21 cellular contexts compared by ENCODE assay signal in genomic region chr14:93249128-93249831, GRCh38.
"Had no signal": no experiment of that assay in that cellular context is flagged by ENCODE, and none has a peak within 500 bp of the region (broad histone marks: within the 10 kb centered on the region; RNA-seq: fewer than 3 reads in every experiment).

No MANE protein-coding gene starts in this region.

- H3K4me1 ChIP-seq: adrenal gland, breast epithelium, tibial artery had no signal

- H3K27ac ChIP-seq: adrenal gland, breast epithelium, hepatocyte, tibial artery had no signal

- ATAC-seq: left cardiac atrium; natural killer cell treated with Interleukin-12 subunit alpha and Interleukin-12 subunit beta and Interleukin-15 and Interleukin-18, amount 100 ng/mL, for 72 hours; T-cell had no signal

- DNase-seq: activated CD4-positive, alpha-beta T cell treated with anti-CD3 and anti-CD28 coated beads for 48 hours; activated CD4-positive, CD25-positive, alpha-beta regulatory T cell; activated CD8-positive, alpha-beta memory T cell treated with anti-CD3 and anti-CD28 coated beads, Interleukin-2, amount 50 U/mL, for 4 hours; activated gamma-delta T cell; activated T-cell treated with anti-CD3 and anti-CD28 coated beads, Interleukin-2, amount 50 U/mL, for 48 hours; adrenal gland; cerebellar nuclear complex; cortex of kidney; effector memory CD4-positive, alpha-beta T cell; left cardiac atrium; stimulated activated naive CD4-positive, alpha-beta T cell treated with Interleukin-2 at 50 U/mL for 16 hours; T-cell; T-helper 9 cell; tibial artery had no signal

- FAIRE-seq: astrocyte, islet of Langerhans, urothelium cell line had no signal

- H3K4me3 ChIP-seq: adrenal gland, breast epithelium, hepatocyte, tibial artery had no signal

- H3K9me3 ChIP-seq: adrenal gland, breast epithelium, tibial artery had no signal

- H3K27ac Mint-ChIP-seq: activated naive CD4-positive, alpha-beta T cell treated with anti-CD3 and anti-CD28 coated beads, Interleukin-2, amount 50 U/mL, for 24 hours; natural killer cell treated with Interleukin-12 subunit alpha and Interleukin-12 subunit beta and Interleukin-15 and Interleukin-18, amount 100 ng/mL, for 72 hours; T-cell had no signal

- H3K4me1 Mint-ChIP-seq: activated naive CD4-positive, alpha-beta T cell treated with anti-CD3 and anti-CD28 coated beads, Interleukin-2, amount 50 U/mL, for 24 hours; T-cell had no signal

- H3K27me3 ChIP-seq: adrenal gland, breast epithelium, hepatocyte, tibial artery had no signal

- H3K27me3 Mint-ChIP-seq: activated naive CD4-positive, alpha-beta T cell treated with anti-CD3 and anti-CD28 coated beads, Interleukin-2, amount 50 U/mL, for 24 hours; natural killer cell treated with Interleukin-12 subunit alpha and Interleukin-12 subunit beta and Interleukin-15 and Interleukin-18, amount 100 ng/mL, for 72 hours; T-cell had no signal

- H2AFZ ChIP-seq: hepatocyte had no signal

- H3K4me3 Mint-ChIP-seq: activated naive CD4-positive, alpha-beta T cell treated with anti-CD3 and anti-CD28 coated beads, Interleukin-2, amount 50 U/mL, for 24 hours; natural killer cell treated with Interleukin-12 subunit alpha and Interleukin-12 subunit beta and Interleukin-15 and Interleukin-18, amount 100 ng/mL, for 72 hours; T-cell had no signal

- H3K4me2 ChIP-seq: hepatocyte had no signal

- H3K9me3 Mint-ChIP-seq: activated naive CD4-positive, alpha-beta T cell treated with anti-CD3 and anti-CD28 coated beads, Interleukin-2, amount 50 U/mL, for 24 hours; natural killer cell treated with Interleukin-12 subunit alpha and Interleukin-12 subunit beta and Interleukin-15 and Interleukin-18, amount 100 ng/mL, for 72 hours; T-cell had no signal

- H3K79me2 ChIP-seq: hepatocyte had no signal
